In genomic region chr10:12531305-12531738, GRCh38 we compare ENCODE assay signal across 18 cellular contexts.
DNase-seq lines count a peak whose midpoint lies in the region; ATAC-seq, FAIRE-seq and TF ChIP-seq lines count a peak whose summit lies in the region.
"Had no signal": no experiment of that assay in that cellular context is flagged by ENCODE, and none has a peak within 500 bp of the region (broad histone marks: within the 10 kb centered on the region; RNA-seq: fewer than 3 reads in every experiment).

No MANE protein-coding gene starts in this region.

- H3K9me1 ChIP-seq in K562 (ENCODE audit: control insufficient read depth, insufficient read depth, low read length), result no peaks in the 10 kb centered on the region

- 2% methylated on average over 9 of the region's 9 CpGs for WGBS in K562 (ENCODE audit: insufficient coverage, low coverage, missing lambda C conversion rate)

- no TSS peak for BruUV-seq in K562 (replicated peaks; lab: Mats Ljungman, UMichigan)

- H3K36me3 Mint-ChIP-seq in activated T-cell treated with anti-CD3 and anti-CD28 coated beads, Interleukin-2, amount 50 U/mL, for 4 hours (ENCODE audit: insufficient read depth), result peaks cover 4% of the 10 kb centered on the region
- H3K36me3 Mint-ChIP-seq: activated naive CD4-positive, alpha-beta T cell treated with anti-CD3 and anti-CD28 coated beads, Interleukin-2, amount 10 ng/mL, durations not matched to agents 7 days and 5 days had no signal

- H3K36me3 ChIP-seq in K562 (ENCODE audit: control insufficient read depth, insufficient read depth, low read length) (no peaks in the 10 kb centered on the region), rectal smooth muscle tissue (ENCODE audit: control insufficient read depth, insufficient read depth, low read length) (no peaks in the 10 kb centered on the region)
- H3K36me3 ChIP-seq: thyroid gland had no signal

- H3K4me3 Mint-ChIP-seq in activated T-cell treated with anti-CD3 and anti-CD28 coated beads, Interleukin-2, amount 50 U/mL, for 4 hours, result no peak overlapping the region
- H3K4me3 Mint-ChIP-seq: activated CD4-positive, alpha-beta T cell treated with anti-CD3 and anti-CD28 coated beads, Interleukin-2, amount 10 ng/mL, durations not matched to agents 7 days and 5 days; activated naive CD4-positive, alpha-beta T cell treated with anti-CD3 and anti-CD28 coated beads, Interleukin-2, amount 10 ng/mL, durations not matched to agents 7 days and 5 days had no signal

- no peak for FAIRE-seq in K562 (lab: Jason Lieb, UNC)
- FAIRE-seq: D721Med, TTC549 had no signal

- H4K20me1 ChIP-seq in K562 (replicated peaks; ENCODE audit: control insufficient read depth, insufficient read depth, low read length), result no peaks in the 10 kb centered on the region

- H3K27me3 ChIP-seq in K562 (ENCODE audit: control insufficient read depth in 2 of 2, insufficient read depth in 2 of 2, low read length in 2 of 2), result peaks cover 2 to 33% of the 10 kb centered on the region in 2 experiments; a peak in 3 of 5 replicates
- no peaks in the 10 kb centered on the region for H3K27me3 ChIP-seq in rectal smooth muscle tissue (ENCODE audit: control insufficient read depth, insufficient read depth, low read length)
- H3K27me3 ChIP-seq: thyroid gland had no signal

- no peaks in the 10 kb centered on the region for H3K79me2 ChIP-seq in K562 (ENCODE audit: control insufficient read depth, insufficient read depth, low read length)

- intact Hi-C loops in K562 (cut with micrococcal nuclease) (no loop called here), left ventricle myocardium superior (cut with micrococcal nuclease) (no loop called here)

- peak; percentile 83 for DNase-seq in LNCaP clone FGC (ENCODE audit: low read depth)
- no peak for DNase-seq in K562 (ENCODE audit: extremely low read depth in 1 of 4, low spot score in 3 of 4)
- peak; percentile 55 for DNase-seq in left ventricle myocardium superior
- no peak for DNase-seq in activated T-cell treated with anti-CD3 and anti-CD28 coated beads, Interleukin-2, amount 50 U/mL, for 4 hours
- DNase-seq in EL, result no peak
- DNase-seq: activated CD4-positive, alpha-beta T cell treated with anti-CD3 and anti-CD28 coated beads, Interleukin-2, amount 10 ng/mL, durations not matched to agents 7 days and 5 days; activated naive CD4-positive, alpha-beta T cell treated with anti-CD3 and anti-CD28 coated beads, Interleukin-2, amount 10 ng/mL, durations not matched to agents 7 days and 5 days; glutamatergic neuron; GM23248; NK-92 treated with Interleukin-12 subunit alpha and Interleukin-12 subunit beta, amount 100 ng/mL, for 24 hours; SW 1271 had no signal

- TF ChIP-seq RAD21 in K562 (CRISPR knock-in tag; conservative IDR thresholded peaks at IDR 0.05 in 1 of 2, IDR thresholded peaks at IDR 0.05 in 1 of 2), result no peak

- H3K4me3 ChIP-seq in LNCaP clone FGC (ENCODE audit: low read depth, low read length) (no peak overlapping the region), K562 (no peak overlapping the region), rectal smooth muscle tissue (ENCODE audit: low read length) (no peak overlapping the region)
- H3K4me3 ChIP-seq: GM23248, smooth muscle cell, thyroid gland had no signal

- CTCF ChIA-PET in K562 (lab: Yijun Ruan, JAX; ENCODE audit: low intra/inter-chr PET ratio), result no interaction called here

- peaks cover 8% of the 10 kb centered on the region for H3K4me1 Mint-ChIP-seq in activated T-cell treated with anti-CD3 and anti-CD28 coated beads, Interleukin-2, amount 50 U/mL, for 4 hours (ENCODE audit: low read depth)

- peaks cover 3% of the 10 kb centered on the region for H3K9me3 Mint-ChIP-seq in activated T-cell treated with anti-CD3 and anti-CD28 coated beads, Interleukin-2, amount 50 U/mL, for 4 hours
- H3K9me3 Mint-ChIP-seq: activated CD4-positive, alpha-beta T cell treated with anti-CD3 and anti-CD28 coated beads, Interleukin-2, amount 10 ng/mL, durations not matched to agents 7 days and 5 days; activated naive CD4-positive, alpha-beta T cell treated with anti-CD3 and anti-CD28 coated beads, Interleukin-2, amount 10 ng/mL, durations not matched to agents 7 days and 5 days had no signal

- TF ChIP-seq EP300 in K562 (IDR thresholded peaks at IDR 0.05; ENCODE audit: low read length), result no peak

- no peak for TF ChIP-seq POLR2A in K562 (conservative IDR thresholded peaks at IDR 0.05)

- in situ Hi-C loops in K562 (cut with MboI), result no loop called here

- H3K9ac ChIP-seq in K562 (ENCODE audit: insufficient read depth in 1 of 2, low read depth in 2 of 2, low read length in 2 of 2) (no peak overlapping the region), rectal smooth muscle tissue (ENCODE audit: low read length) (no peak overlapping the region)
- H3K9ac ChIP-seq: GM23248 had no signal

- ATAC-seq in K562 (no peak), left ventricle myocardium superior (peak; percentile 82), HG02642 (IDR thresholded peaks at IDR 0.05; ENCODE audit: poor library complexity, unreplicated experiment) (no peak), HG02759 (IDR thresholded peaks at IDR 0.05; ENCODE audit: unreplicated experiment) (no peak)
- no peak for ATAC-seq in activated T-cell treated with anti-CD3 and anti-CD28 coated beads, Interleukin-2, amount 50 U/mL, for 4 hours

- H3K27ac ChIP-seq in K562 (ENCODE audit: extremely low read depth, low read depth, low read length), result no peak overlapping the region
- peak overlapping the region; percentile 63 for H3K27ac ChIP-seq in rectal smooth muscle tissue (ENCODE audit: low read depth, low read length)
- H3K27ac ChIP-seq: GM23248 had no signal

- TF ChIP-seq CTCF in LNCaP clone FGC (IDR thresholded peaks at IDR 0.05; ENCODE audit: control insufficient read depth, extremely low read depth, insufficient read depth) (no peak), K562 (IDR thresholded peaks at IDR 0.05 in 2 of 3, conservative IDR thresholded peaks at IDR 0.05 in 1 of 3; ENCODE audit: insufficient read depth in 2 of 3, low read depth in 1 of 3, low read length in 3 of 3) (no peak)

- H2AFZ ChIP-seq in K562 (ENCODE audit: low read depth, low read length), result no peak overlapping the region
- H2AFZ ChIP-seq: GM23248 had no signal

- H3K4me2 ChIP-seq in K562 (ENCODE audit: insufficient read depth, low read length), result no peak overlapping the region
- H3K4me2 ChIP-seq: smooth muscle cell had no signal

- POLR2A ChIA-PET in K562 (lab: Yijun Ruan, JAX), result no interaction called here

- H3K4me1 ChIP-seq in K562 (replicated peaks in 1 of 2; ENCODE audit: control insufficient read depth in 2 of 2, insufficient read depth in 2 of 2, low read length in 2 of 2) (no peaks in the 10 kb centered on the region), rectal smooth muscle tissue (ENCODE audit: control insufficient read depth, insufficient read depth, low read length) (no peaks in the 10 kb centered on the region)

- H3K27me3 Mint-ChIP-seq in activated T-cell treated with anti-CD3 and anti-CD28 coated beads, Interleukin-2, amount 50 U/mL, for 4 hours (ENCODE audit: low read depth), result no peaks in the 10 kb centered on the region
- H3K27me3 Mint-ChIP-seq: activated CD4-positive, alpha-beta T cell treated with anti-CD3 and anti-CD28 coated beads, Interleukin-2, amount 10 ng/mL, durations not matched to agents 7 days and 5 days; activated naive CD4-positive, alpha-beta T cell treated with anti-CD3 and anti-CD28 coated beads, Interleukin-2, amount 10 ng/mL, durations not matched to agents 7 days and 5 days had no signal

- no peaks in the 10 kb centered on the region for H3K9me3 ChIP-seq in K562 (replicated peaks; ENCODE audit: control insufficient read depth, insufficient read depth, low read depth, low read length)
- H3K9me3 ChIP-seq: thyroid gland had no signal

TF ChIP-seq in K562, 482 proteins besides CTCF, POLR2A, EP300 and RAD21:
- peak; percentile 27; the same call in 1 of the 2 replicates for TF ChIP-seq EGR1 (conservative IDR thresholded peaks at IDR 0.05)
- TF ChIP-seq, protein P1, sequence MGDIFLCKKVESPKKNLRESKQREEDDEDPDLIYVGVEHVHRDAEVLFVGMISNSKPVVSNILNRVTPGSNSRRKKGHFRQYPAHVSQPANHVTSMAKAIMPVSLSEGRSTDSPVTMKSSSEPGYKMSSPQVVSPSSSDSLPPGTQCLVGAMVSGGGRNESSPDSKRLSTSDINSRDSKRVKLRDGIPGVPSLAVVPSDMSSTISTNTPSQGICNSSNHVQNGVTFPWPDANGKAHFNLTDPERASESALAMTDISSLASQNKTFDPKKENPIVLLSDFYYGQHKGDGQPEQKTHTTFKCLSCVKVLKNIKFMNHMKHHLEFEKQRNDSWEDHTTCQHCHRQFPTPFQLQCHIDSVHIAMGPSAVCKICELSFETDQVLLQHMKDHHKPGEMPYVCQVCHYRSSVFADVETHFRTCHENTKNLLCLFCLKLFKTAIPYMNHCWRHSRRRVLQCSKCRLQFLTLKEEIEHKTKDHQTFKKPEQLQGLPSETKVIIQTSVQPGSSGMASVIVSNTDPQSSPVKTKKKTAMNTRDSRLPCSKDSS (IDR thresholded peaks at IDR 0.05; ENCODE audit: low read depth, partially characterized antibody), result no peak

Comparison
In these comparisons a context has a peak if more than half of its experiments do, and no peak if none do; other contexts are left out.
1. DNase-seq: peak in LNCaP clone FGC (single experiment) and left ventricle myocardium superior (single experiment); none in K562 (0 of 4), activated T-cell treated with anti-CD3 and anti-CD28 coated beads, Interleukin-2, amount 50 U/mL, for 4 hours (single experiment) and EL (single experiment).